In genomic region chr9:114098660-114099522, GRCh38 we compare ENCODE assay signal across 8 cellular contexts. TPM values are rescaled to one million over a fixed set of nuclear protein-coding genes. Genes with fewer than 3 reads are reported as not detected.
DNase-seq lines count a peak whose midpoint lies in the region; ATAC-seq and TF ChIP-seq lines count a peak whose summit lies in the region.

KIF12 (minus strand) TSS chr9:114099292; CDS start chr9:114099276, 16 bp downstream.

- peaks cover 0 to 4% (median 0%) of the 10 kb centered on the region in 4 donors for H3K9me3 ChIP-seq in liver (ENCODE audit: control insufficient read depth in 4 of 4, low read length in 3 of 4)
- H3K9me3 ChIP-seq in subcutaneous abdominal adipose tissue (ENCODE audit: control insufficient read depth in 5 of 5, low read length in 5 of 5), result peaks cover 0 to 6% (median 0%) of the 10 kb centered on the region in 5 donors

- DNase-seq in Caki2 (ENCODE audit: low read depth) (peak; percentile 95), NCI-H345 (lab: John Stamatoyannopoulos, UW) (peak; percentile 75)
- no peak for DNase-seq in central memory CD8-positive, alpha-beta T cell (ENCODE audit: low spot score in 2 of 2)
- DNase-seq in activated CD4-positive, alpha-beta T cell treated with anti-CD3 and anti-CD28 coated beads, Interleukin-2, amount 10 ng/mL, durations not matched to agents 24 days and 14 days, result no peak

- H3K27me3 Mint-ChIP-seq in central memory CD8-positive, alpha-beta T cell, result peaks cover 84% of the 10 kb centered on the region
- H3K27me3 Mint-ChIP-seq in activated CD4-positive, alpha-beta T cell treated with anti-CD3 and anti-CD28 coated beads, Interleukin-2, amount 10 ng/mL, durations not matched to agents 24 days and 14 days, result peaks cover 36% of the 10 kb centered on the region

- H3K9ac ChIP-seq in liver (ENCODE audit: low read depth in 1 of 2, low read length in 2 of 2) (no peak within 1 kb of the TSS), subcutaneous abdominal adipose tissue (ENCODE audit: low read length in 5 of 5) (no peak within 1 kb of the TSS)

- H3K4me3 ChIP-seq in liver (ENCODE audit: low read depth in 1 of 3, low read length in 3 of 3) (peak within 1 kb of the TSS in 2 of 3 donors; percentile 59 to 64), subcutaneous abdominal adipose tissue (ENCODE audit: low read depth in 1 of 5, low read length in 5 of 5) (peak within 1 kb of the TSS in 3 of 5 donors; percentile 12 to 37 (median 31))

- TF ChIP-seq RAD21 in liver (IDR thresholded peaks at IDR 0.05), result peak in 1 of 2 donors; percentile 14

- H3K36me3 ChIP-seq in liver (ENCODE audit: control insufficient read depth in 4 of 4, insufficient read depth in 3 of 4, low read depth in 1 of 4, low read length in 3 of 4) (peaks cover 0 to 6% (median 2%) of the 10 kb centered on the region in 4 donors), subcutaneous abdominal adipose tissue (ENCODE audit: control insufficient read depth in 5 of 5, insufficient read depth in 5 of 5, low read length in 5 of 5) (no peaks in the 10 kb centered on the region)

- H3K27ac Mint-ChIP-seq in central memory CD8-positive, alpha-beta T cell (ENCODE audit: low read depth), result no peak within 1 kb of the TSS
- no peak within 1 kb of the TSS for H3K27ac Mint-ChIP-seq in activated CD4-positive, alpha-beta T cell treated with anti-CD3 and anti-CD28 coated beads, Interleukin-2, amount 10 ng/mL, durations not matched to agents 24 days and 14 days

- WGBS in liver, result 8% methylated on average over 45 of the region's 45 CpGs

- TF ChIP-seq CTCF in liver (IDR thresholded peaks at IDR 0.05; ENCODE audit: low read depth, low read length, missing input control), result no peak

- H3K4me3 Mint-ChIP-seq in central memory CD8-positive, alpha-beta T cell, result peak within 1 kb of the TSS; percentile 41
- no peak within 1 kb of the TSS for H3K4me3 Mint-ChIP-seq in activated CD4-positive, alpha-beta T cell treated with anti-CD3 and anti-CD28 coated beads, Interleukin-2, amount 10 ng/mL, durations not matched to agents 24 days and 14 days

- H3K27me3 ChIP-seq in liver (ENCODE audit: control insufficient read depth in 4 of 4, insufficient read depth in 4 of 4, low read length in 3 of 4) (peaks cover 0 to 2% (median 0%) of the 10 kb centered on the region in 4 donors), subcutaneous abdominal adipose tissue (ENCODE audit: control insufficient read depth in 5 of 5, insufficient read depth in 4 of 5, low read length in 5 of 5) (peaks cover 8 to 43% (median 37%) of the 10 kb centered on the region in 5 donors)

- no peak for ATAC-seq in central memory CD8-positive, alpha-beta T cell (replicated peaks; ENCODE audit: extremely low read depth, poor library complexity, severe bottlenecking)
- ATAC-seq in HG03108 (IDR thresholded peaks at IDR 0.05; ENCODE audit: unreplicated experiment) (no peak), GM18520 (IDR thresholded peaks at IDR 0.05; ENCODE audit: unreplicated experiment) (no peak)

- peaks cover 5% of the 10 kb centered on the region for H3K4me1 Mint-ChIP-seq in central memory CD8-positive, alpha-beta T cell
- peaks cover 3% of the 10 kb centered on the region for H3K4me1 Mint-ChIP-seq in activated CD4-positive, alpha-beta T cell treated with anti-CD3 and anti-CD28 coated beads, Interleukin-2, amount 10 ng/mL, durations not matched to agents 24 days and 14 days

- H3K4me1 ChIP-seq in liver (ENCODE audit: control insufficient read depth in 4 of 4, insufficient read depth in 4 of 4, low read length in 3 of 4) (peaks cover 9 to 29% (median 21%) of the 10 kb centered on the region in 4 donors), subcutaneous abdominal adipose tissue (ENCODE audit: control insufficient read depth in 5 of 5, insufficient read depth in 5 of 5, low read length in 5 of 5) (peaks cover 0 to 10% (median 8%) of the 10 kb centered on the region in 5 donors)

- intact Hi-C loops in activated CD4-positive, alpha-beta T cell treated with anti-CD3 and anti-CD28 coated beads, Interleukin-2, amount 10 ng/mL, durations not matched to agents 24 days and 14 days (cut with micrococcal nuclease), result no loop called here

- H3K36me3 Mint-ChIP-seq in central memory CD8-positive, alpha-beta T cell (ENCODE audit: insufficient read depth), result peaks cover 3% of the 10 kb centered on the region
- H3K36me3 Mint-ChIP-seq in activated CD4-positive, alpha-beta T cell treated with anti-CD3 and anti-CD28 coated beads, Interleukin-2, amount 10 ng/mL, durations not matched to agents 24 days and 14 days (ENCODE audit: low read depth), result no peaks in the 10 kb centered on the region

- in situ Hi-C loops in Caki2 (cut with HindIII; ENCODE audit: low pct_unique_long_range_greater_than_20kb, low sequenced_read_pairs), result no loop called here

- peak within 1 kb of the TSS in 1 of 2 donors; percentile 13 for H3K27ac ChIP-seq in liver (ENCODE audit: low read depth in 1 of 2, low read length in 2 of 2)
- no peak within 1 kb of the TSS for H3K27ac ChIP-seq in subcutaneous abdominal adipose tissue (ENCODE audit: low read depth, low read length)

- peaks cover 5% of the 10 kb centered on the region for H3K9me3 Mint-ChIP-seq in central memory CD8-positive, alpha-beta T cell
- H3K9me3 Mint-ChIP-seq in activated CD4-positive, alpha-beta T cell treated with anti-CD3 and anti-CD28 coated beads, Interleukin-2, amount 10 ng/mL, durations not matched to agents 24 days and 14 days, result peaks cover 4% of the 10 kb centered on the region

TF ChIP-seq in liver, 16 proteins besides CTCF, POLR2A, EP300 and RAD21:
- TF ChIP-seq NR2F2 (IDR thresholded peaks at IDR 0.05) (no peak), FOXA1 (IDR thresholded peaks at IDR 0.05) (no peak), GABPA (IDR thresholded peaks at IDR 0.05 in 1 of 2, conservative IDR thresholded peaks at IDR 0.05 in 1 of 2) (no peak), RXRA (IDR thresholded peaks at IDR 0.05) (peak in 1 of 2 donors; percentile 15), SP1 (IDR thresholded peaks at IDR 0.05) (peak; percentile 34), FOXA2 (IDR thresholded peaks at IDR 0.05) (no peak), ATF3 (IDR thresholded peaks at IDR 0.05) (no peak)

RNA-seq across cellular contexts. Expression of gene KIF12, which starts in this region (rescaled TPM):
- 15.8 and 19.3 TPM in 2 replicates for total RNA-seq in Caki2 (2014; rRNA removed; shearing (Covaris generic); ENCODE audit: low replicate concordance)
- 10 to 100 TPM in 1 of 2 donors, 1 to 10 TPM in 1; 3.8 to 11.5 TPM for total RNA-seq in liver
- polyA plus RNA-seq in liver, result 10 to 100 TPM in 1 of 2 donors, 1 to 10 TPM in 1; 2.9 to 11.8 TPM
- not detected in 2 replicates for total RNA-seq in activated CD4-positive, alpha-beta T cell treated with anti-CD3 and anti-CD28 coated beads, Interleukin-2, amount 10 ng/mL, durations not matched to agents 24 days and 14 days

Comparison
In these comparisons a context has a peak if more than half of its experiments do, and no peak if none do; other contexts are left out.
1. DNase-seq: peak in Caki2 (single experiment) and NCI-H345 (single experiment); none in central memory CD8-positive, alpha-beta T cell (0 of 2) and activated CD4-positive, alpha-beta T cell treated with anti-CD3 and anti-CD28 coated beads, Interleukin-2, amount 10 ng/mL, durations not matched to agents 24 days and 14 days (single experiment).